ENCODE assay signal across 8 cellular contexts in the genomic region with DNA sequence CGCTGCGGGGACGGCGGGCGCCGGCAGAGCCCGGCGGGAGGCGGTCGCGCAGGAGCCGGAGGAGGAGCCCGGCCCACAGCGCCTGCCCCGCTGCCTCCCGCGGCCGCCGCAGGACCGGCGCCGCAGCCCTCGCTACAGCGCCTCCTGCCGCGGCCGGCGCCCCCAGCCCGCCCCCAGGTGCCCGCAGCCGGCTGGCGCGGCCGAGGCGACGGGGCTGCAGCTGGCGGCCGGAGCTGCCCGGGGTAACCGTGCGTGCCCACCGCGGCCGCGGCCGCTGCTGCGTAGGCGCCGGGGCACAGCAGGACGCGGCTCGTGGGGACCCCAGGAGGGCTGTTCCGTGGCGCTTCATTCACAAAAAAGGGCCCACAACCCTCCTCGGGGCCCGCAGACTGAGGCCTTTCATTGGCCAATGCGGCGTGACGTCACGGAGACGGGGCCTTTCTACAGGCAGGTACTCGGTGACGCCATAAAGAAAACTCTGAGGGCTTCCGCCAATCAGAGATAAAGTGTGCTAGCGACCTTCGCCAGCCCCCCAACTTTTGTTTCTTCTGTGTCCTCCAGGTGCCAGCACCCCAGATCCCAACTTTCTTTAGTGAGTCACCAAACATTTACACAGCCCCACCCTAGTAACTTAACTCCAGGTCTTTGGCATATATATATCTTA. TPM values are rescaled to one million over a fixed set of nuclear protein-coding genes. Genes with fewer than 3 reads are reported as not detected.
DNase-seq lines count a peak whose midpoint lies in the region; TF ChIP-seq lines count a peak whose summit lies in the region.

CDC14B (minus strand) TSS at position 353 of the 664 bp plus-strand sequence. CDS start 465 bp downstream, outside the sequence.

- H3K23ac ChIP-seq in trophoblast cell (ENCODE audit: low read length), result no peak within 1 kb of the TSS

- DNase-seq in SIG-M5 treated with dmso at 0.1 percent for 504 hours (lab: John Stamatoyannopoulos, UW; ENCODE audit: unreplicated experiment), result peak; percentile 76
- no peak for DNase-seq in SIG-M5 (lab: John Stamatoyannopoulos, UW)
- DNase-seq in NCI-H1092 (lab: John Stamatoyannopoulos, UW), result peak; percentile 81
- peak; percentile 14 to 85 (median 57) for DNase-seq in T-helper 2 cell
- peak in 55 of 56 donors; percentile 34 to 93 (median 76) for DNase-seq in amygdala (lab: John Stamatoyannopoulos, UW)
- peak; percentile 90 for DNase-seq in left ventricle myocardium inferior
- peak; percentile 75 to 90 for DNase-seq in trophoblast cell
- DNase-seq in thyroid gland, result peak; percentile 98 to 99

- H3K9me3 ChIP-seq in left ventricle myocardium inferior (replicated peaks), result no peaks in the 10 kb centered on the region
- no peaks in the 10 kb centered on the region for H3K9me3 ChIP-seq in trophoblast cell (ENCODE audit: insufficient read depth, low read depth, low read length)
- H3K9me3 ChIP-seq in thyroid gland, result no peaks in the 10 kb centered on the region

- peaks cover 9% of the 10 kb centered on the region for H3K79me1 ChIP-seq in trophoblast cell (ENCODE audit: low read length)

- peaks cover 5% of the 10 kb centered on the region for H3K79me2 ChIP-seq in trophoblast cell (ENCODE audit: control insufficient read depth, insufficient read depth, low read length, poor library complexity)

- peak within 1 kb of the TSS; percentile 86 for H4K12ac ChIP-seq in trophoblast cell (ENCODE audit: low read depth, low read length)

- intact Hi-C loops in left ventricle myocardium inferior (cut with micrococcal nuclease), result no loop called here
- intact Hi-C loops in thyroid gland (cut with DNase I), result loop anchor here (10.0 kb wide), 1 partner anchor 175 kb away; no protein-coding TSS in a partner anchor

- H4K8ac ChIP-seq in trophoblast cell (ENCODE audit: low read depth, low read length), result peak within 1 kb of the TSS; percentile 90

- H3K4ac ChIP-seq in trophoblast cell (ENCODE audit: low read depth, low read length), result peak within 1 kb of the TSS; percentile 98

- TF ChIP-seq POLR2A in thyroid gland (IDR thresholded peaks at IDR 0.05), result peak in 1 of 2 donors; percentile 72

- H3K18ac ChIP-seq in trophoblast cell (ENCODE audit: low read length), result peak within 1 kb of the TSS; percentile 98

- peak within 1 kb of the TSS; percentile 93 for H3K27ac ChIP-seq in left ventricle myocardium inferior (replicated peaks)
- peak within 1 kb of the TSS; percentile 82 for H3K27ac ChIP-seq in trophoblast cell (ENCODE audit: low read depth, low read length)
- H3K27ac ChIP-seq in thyroid gland, result peak within 1 kb of the TSS; percentile 61 to 83 (median 75)

- H2AK5ac ChIP-seq in trophoblast cell (ENCODE audit: low read length), result no peak within 1 kb of the TSS

- no CpG with 5 or more reads among the region's 66 CpGs for whole genome bisulfite sequencing in trophoblast cell (ENCODE audit: extremely low coverage, insufficient coverage, insufficient read length)
- 0 to 1% methylated on average over 2 to 18 of the region's 66 CpGs for WGBS in thyroid gland, 2 donors

- H3K9ac ChIP-seq in trophoblast cell (ENCODE audit: low read length), result peak within 1 kb of the TSS; percentile 80

- peak within 1 kb of the TSS; percentile 88 for H2BK12ac ChIP-seq in trophoblast cell (ENCODE audit: low read length)

- H4K91ac ChIP-seq in trophoblast cell (ENCODE audit: low read depth, low read length), result peak within 1 kb of the TSS; percentile 79

- H3K27me3 ChIP-seq in left ventricle myocardium inferior (ENCODE audit: low read depth) (peaks cover 14% of the 10 kb centered on the region), trophoblast cell (ENCODE audit: insufficient read depth, low read length) (no peaks in the 10 kb centered on the region), thyroid gland (no peaks in the 10 kb centered on the region)

- H3K4me1 ChIP-seq in left ventricle myocardium inferior (peaks cover 23% of the 10 kb centered on the region), trophoblast cell (ENCODE audit: control insufficient read depth in 1 of 2, insufficient read depth in 2 of 2, low read length in 2 of 2) (peaks cover 8 to 9% of the 10 kb centered on the region in 2 experiments), thyroid gland (peaks cover 0 to 5% of the 10 kb centered on the region in 2 donors)

- H3K36me3 ChIP-seq in left ventricle myocardium inferior, result no peaks in the 10 kb centered on the region
- no peaks in the 10 kb centered on the region for H3K36me3 ChIP-seq in trophoblast cell (ENCODE audit: control insufficient read depth in 1 of 2, insufficient read depth in 2 of 2, low read length in 2 of 2)
- H3K36me3 ChIP-seq in thyroid gland, result no peaks in the 10 kb centered on the region

- H3K4me3 ChIP-seq in left ventricle myocardium inferior, result peak within 1 kb of the TSS; percentile 87
- peak within 1 kb of the TSS; percentile 94 for H3K4me3 ChIP-seq in trophoblast cell (ENCODE audit: low read depth, low read length)
- peak within 1 kb of the TSS; percentile 11 to 91 (median 67) for H3K4me3 ChIP-seq in thyroid gland (replicated peaks in 1 of 3)

- H3K14ac ChIP-seq in trophoblast cell (ENCODE audit: low read length), result peak within 1 kb of the TSS; percentile 98

- peak within 1 kb of the TSS; percentile 84 for H2AFZ ChIP-seq in trophoblast cell (ENCODE audit: insufficient read depth, low read length, poor library complexity)

- peak within 1 kb of the TSS; percentile 78 for H2BK5ac ChIP-seq in trophoblast cell (ENCODE audit: low read depth, low read length, poor library complexity)

- H3K4me2 ChIP-seq in trophoblast cell (ENCODE audit: low read length), result peak within 1 kb of the TSS; percentile 90

- peak within 1 kb of the TSS; percentile 40 for H2BK120ac ChIP-seq in trophoblast cell (ENCODE audit: insufficient read depth, low read length, poor library complexity)

- TF ChIP-seq CTCF in left ventricle myocardium inferior (IDR thresholded peaks at IDR 0.05; ENCODE audit: borderline replicate concordance) (no peak), thyroid gland (IDR thresholded peaks at IDR 0.05) (peak in 3 of 6 experiments; percentile 37 to 45 (median 44))

RNA-seq across cellular contexts. Expression of gene CDC14B, which starts in this region (rescaled TPM):
- 26.4 TPM for total RNA-seq in left ventricle myocardium inferior
- polyA plus RNA-seq in trophoblast cell (2013), result 18.9 and 20.1 TPM in 2 replicates
- total RNA-seq in thyroid gland, result 10 to 100 TPM; 39.7 to 87.4 (median 56.3) TPM
